In genomic region chr18:46053368-46054095, GRCh38 we compare ENCODE assay signal across 20 cellular contexts. TPM values are rescaled to one million over a fixed set of nuclear protein-coding genes. Genes with fewer than 3 reads are reported as not detected.
DNase-seq lines count a peak whose midpoint lies in the region; ATAC-seq and TF ChIP-seq lines count a peak whose summit lies in the region.
"Had no signal": no experiment of that assay in that cellular context is flagged by ENCODE, and none has a peak within 500 bp of the region (broad histone marks: within the 10 kb centered on the region; RNA-seq: fewer than 3 reads in every experiment).

No MANE protein-coding gene starts in this region.

- H3K9me3 Mint-ChIP-seq in activated T-helper 2 cell treated with anti-CD3 and anti-CD28 coated beads, Interferon-gamma antibody, Interleukin-2, Interleukin-4, amounts not matched to agents 10 μg/mL and 5 μg/mL and 100 μg/mL, durations not matched to agents 14 hours and 24 hours and 36 hours = no peaks in the 10 kb centered on the region
- H3K9me3 Mint-ChIP-seq: CD8-positive, alpha-beta T cell had no signal

- TF ChIP-seq CTCF in AG09319 (IDR thresholded peaks at IDR 0.05; ENCODE audit: low read depth, low read length) = no peak

- H3K36me3 Mint-ChIP-seq in activated T-helper 2 cell treated with anti-CD3 and anti-CD28 coated beads, Interferon-gamma antibody, Interleukin-2, Interleukin-4, amounts not matched to agents 10 μg/mL and 5 μg/mL and 100 μg/mL, durations not matched to agents 14 hours and 24 hours and 36 hours (ENCODE audit: low read depth) = peaks cover 26% of the 10 kb centered on the region
- H3K36me3 Mint-ChIP-seq: CD8-positive, alpha-beta T cell had no signal

- no peaks in the 10 kb centered on the region for H3K27me3 Mint-ChIP-seq in activated T-helper 2 cell treated with anti-CD3 and anti-CD28 coated beads, Interferon-gamma antibody, Interleukin-2, Interleukin-4, amounts not matched to agents 10 μg/mL and 5 μg/mL and 100 μg/mL, durations not matched to agents 14 hours and 24 hours and 36 hours (ENCODE audit: low read depth)
- H3K27me3 Mint-ChIP-seq: activated naive CD8-positive, alpha-beta T cell had no signal

- peaks cover 46% of the 10 kb centered on the region for H3K4me1 Mint-ChIP-seq in activated T-helper 2 cell treated with anti-CD3 and anti-CD28 coated beads, Interferon-gamma antibody, Interleukin-2, Interleukin-4, amounts not matched to agents 10 μg/mL and 5 μg/mL and 100 μg/mL, durations not matched to agents 14 hours and 24 hours and 36 hours (ENCODE audit: low read depth)

- peak overlapping the region; percentile 13 for H3K27ac Mint-ChIP-seq in activated T-helper 2 cell treated with anti-CD3 and anti-CD28 coated beads, Interferon-gamma antibody, Interleukin-2, Interleukin-4, amounts not matched to agents 10 μg/mL and 5 μg/mL and 100 μg/mL, durations not matched to agents 14 hours and 24 hours and 36 hours
- H3K27ac Mint-ChIP-seq: activated CD8-positive, alpha-beta T cell treated with anti-CD3 and anti-CD28 coated beads, Interleukin-2, amount 10 ng/mL, durations not matched to agents 7 days and 5 days; activated naive CD8-positive, alpha-beta T cell had no signal

- H3K27ac ChIP-seq in substantia nigra (ENCODE audit: low read depth, low read length, poor library complexity, severe bottlenecking) = no peak overlapping the region
- H3K27ac ChIP-seq: uterus had no signal

- intact Hi-C loops in activated T-helper 2 cell treated with anti-CD3 and anti-CD28 coated beads, Interferon-gamma antibody, Interleukin-2, Interleukin-4, amounts not matched to agents 10 μg/mL and 5 μg/mL and 100 μg/mL, durations not matched to agents 14 hours and 24 hours and 36 hours (cut with micrococcal nuclease) = loop anchor here (1.0 to 5.0 kb wide), 3 partner anchors 16 to 366 kb away; no protein-coding TSS in a partner anchor

- H3K4me3 Mint-ChIP-seq in activated T-helper 2 cell treated with anti-CD3 and anti-CD28 coated beads, Interferon-gamma antibody, Interleukin-2, Interleukin-4, amounts not matched to agents 10 μg/mL and 5 μg/mL and 100 μg/mL, durations not matched to agents 14 hours and 24 hours and 36 hours (ENCODE audit: low read depth) = no peak overlapping the region
- H3K4me3 Mint-ChIP-seq: activated CD8-positive, alpha-beta T cell treated with anti-CD3 and anti-CD28 coated beads, Interleukin-2, amount 10 ng/mL, durations not matched to agents 7 days and 5 days; activated naive CD8-positive, alpha-beta T cell; CD8-positive, alpha-beta T cell had no signal

- ATAC-seq in HG02840 (IDR thresholded peaks at IDR 0.05; ENCODE audit: low FRiP score, unreplicated experiment) = no peak
- ATAC-seq: activated CD8-positive, alpha-beta T cell treated with anti-CD3 and anti-CD28 coated beads, Interleukin-2, amount 10 ng/mL, durations not matched to agents 7 days and 5 days; body of pancreas; CD8-positive, alpha-beta T cell; left ventricle myocardium superior had no signal

- DNase-seq in AG09319 (ENCODE audit: extremely low read depth, low read depth) (peak; percentile 75), GM03348 (ENCODE audit: low spot score) (peak; percentile 40), fibroblast of the conjunctiva (ENCODE audit: low read depth) (peak; percentile 53), substantia nigra (lab: John Stamatoyannopoulos, UW) (no peak), foreskin melanocyte (no peak)
- DNase-seq in activated T-helper 2 cell treated with anti-CD3 and anti-CD28 coated beads, Interferon-gamma antibody, Interleukin-2, Interleukin-4, amounts not matched to agents 10 μg/mL and 5 μg/mL and 100 μg/mL, durations not matched to agents 14 hours and 24 hours and 36 hours (ENCODE audit: low spot score) = no peak
- DNase-seq: activated CD4-positive, CD25-positive, alpha-beta regulatory T cell; activated CD8-positive, alpha-beta T cell treated with anti-CD3 and anti-CD28 coated beads, Interleukin-2, amount 10 ng/mL, durations not matched to agents 7 days and 5 days; body of pancreas; CD8-positive, alpha-beta T cell; GDM1; left ventricle myocardium superior; midbrain; NCI-H1048; NCI-H187 treated with DMSO at 0.1 percent for 48 hours; posterior cingulate gyrus; T1000; uterus had no signal

RNA-seq across cellular contexts. Expression of gene PSTPIP2, which starts 18.5 kb away (rescaled TPM):
- 36.8 and 39.0 TPM in 2 replicates for total RNA-seq in activated T-helper 2 cell treated with anti-CD3 and anti-CD28 coated beads, Interferon-gamma antibody, Interleukin-2, Interleukin-4, amounts not matched to agents 10 μg/mL and 5 μg/mL and 100 μg/mL, durations not matched to agents 14 hours and 24 hours and 36 hours

RNA-seq across cellular contexts. Expression of gene ATP5F1A, which starts 44.6 kb away (rescaled TPM):
- total RNA-seq in activated T-helper 2 cell treated with anti-CD3 and anti-CD28 coated beads, Interferon-gamma antibody, Interleukin-2, Interleukin-4, amounts not matched to agents 10 μg/mL and 5 μg/mL and 100 μg/mL, durations not matched to agents 14 hours and 24 hours and 36 hours = 441 and 445 TPM in 2 replicates

RNA-seq across cellular contexts. Expression of gene HAUS1, which starts 50.7 kb away (rescaled TPM):
- total RNA-seq in activated T-helper 2 cell treated with anti-CD3 and anti-CD28 coated beads, Interferon-gamma antibody, Interleukin-2, Interleukin-4, amounts not matched to agents 10 μg/mL and 5 μg/mL and 100 μg/mL, durations not matched to agents 14 hours and 24 hours and 36 hours = 52.3 and 58.1 TPM in 2 replicates

Comparison
In these comparisons a context has a peak if more than half of its experiments do, and no peak if none do; other contexts are left out.
1. DNase-seq: peak in AG09319 (single experiment), GM03348 (single experiment) and fibroblast of the conjunctiva (single experiment); none in activated T-helper 2 cell treated with anti-CD3 and anti-CD28 coated beads, Interferon-gamma antibody, Interleukin-2, Interleukin-4, amounts not matched to agents 10 μg/mL and 5 μg/mL and 100 μg/mL, durations not matched to agents 14 hours and 24 hours and 36 hours (single experiment), substantia nigra (0 of 49) and foreskin melanocyte (single experiment).